In genomic region chr10:21161647-21162046, GRCh38 we compare ENCODE assay signal across 1 cellular context.
TF ChIP-seq lines count a peak whose summit lies in the region.

No MANE protein-coding gene starts in this region.

TF ChIP-seq in H1, 55 proteins besides CTCF, POLR2A, EP300 and RAD21:
- no peak for TF ChIP-seq CTBP2 (IDR thresholded peaks at IDR 0.05; ENCODE audit: borderline replicate concordance, insufficient read depth, insufficient read length, low read length)
- TF ChIP-seq JUND (IDR thresholded peaks at IDR 0.05; ENCODE audit: low read length): 0 out of 2 replicates have a peak, but pooled peaks have one; percentile 40
- TF ChIP-seq SIN3A (conservative IDR thresholded peaks at IDR 0.05 in 1 of 2, IDR thresholded peaks at IDR 0.05 in 1 of 2; ENCODE audit: low read depth in 1 of 2, low read length in 2 of 2): 0 out of 4 replicates have a peak, but pooled peaks of 1 of the 2 experiments have one; percentile 40
- TF ChIP-seq FOSL1 (IDR thresholded peaks at IDR 0.05; ENCODE audit: insufficient read depth, low read depth, low read length): no peak
- TF ChIP-seq MAX (IDR thresholded peaks at IDR 0.05): peak; percentile 32; the same call in 1 of the 2 replicates
- TF ChIP-seq ASH2L (IDR thresholded peaks at IDR 0.05; ENCODE audit: low read length): no peak
- 0 out of 2 replicates have a peak, but pooled peaks have one; percentile 16 for TF ChIP-seq TAF1 (IDR thresholded peaks at IDR 0.05; ENCODE audit: low read depth, low read length)
- no peak for TF ChIP-seq POLR2AphosphoS5 (IDR thresholded peaks at IDR 0.05; ENCODE audit: low read depth, low read length)
- TF ChIP-seq CBX5 (IDR thresholded peaks at IDR 0.05; ENCODE audit: low read depth, low read length): no peak
- no peak for TF ChIP-seq CREB1 (IDR thresholded peaks at IDR 0.05)
- TF ChIP-seq CBX8 (IDR thresholded peaks at IDR 0.05; ENCODE audit: borderline replicate concordance, low read depth, low read length): no peak
- peak; percentile 44; the same call in 1 of the 2 replicates for TF ChIP-seq SP1 (IDR thresholded peaks at IDR 0.05; ENCODE audit: low read depth, low read length)
- no peak for TF ChIP-seq SP4 (IDR thresholded peaks at IDR 0.05; ENCODE audit: low read length)
- no peak for TF ChIP-seq EZH2 (IDR thresholded peaks at IDR 0.05; ENCODE audit: low read depth, low read length, severe bottlenecking)
- TF ChIP-seq RFX5 (IDR thresholded peaks at IDR 0.05; ENCODE audit: borderline replicate concordance, low read depth, low read length): no peak
- TF ChIP-seq SIX5 (IDR thresholded peaks at IDR 0.05; ENCODE audit: low read depth, low read length): no peak
- no peak for TF ChIP-seq RXRA (IDR thresholded peaks at IDR 0.05; ENCODE audit: insufficient read depth, low read depth, low read length)
- no peak for TF ChIP-seq GTF2F1 (IDR thresholded peaks at IDR 0.05; ENCODE audit: borderline replicate concordance, low read depth, low read length)
- no peak for TF ChIP-seq PHF8 (conservative IDR thresholded peaks at IDR 0.05; ENCODE audit: low read depth, low read length)
- no peak for TF ChIP-seq E2F6 (IDR thresholded peaks at IDR 0.05)
- TF ChIP-seq SIRT6 (IDR thresholded peaks at IDR 0.05; ENCODE audit: low read length): no peak
- TF ChIP-seq GABPA (IDR thresholded peaks at IDR 0.05; ENCODE audit: borderline replicate concordance, insufficient read depth, low read length): no peak
- TF ChIP-seq EGR1 (IDR thresholded peaks at IDR 0.05; ENCODE audit: borderline replicate concordance, low read depth, low read length): no peak
- no peak for TF ChIP-seq KDM4A (IDR thresholded peaks at IDR 0.05; ENCODE audit: low read depth, low read length, severe bottlenecking)
- TF ChIP-seq NANOG (IDR thresholded peaks at IDR 0.05; ENCODE audit: insufficient read depth, low read depth, low read length, poor library complexity, severe bottlenecking): peak; percentile 66
- TF ChIP-seq POU5F1 (IDR thresholded peaks at IDR 0.05; ENCODE audit: low read depth, low read length): no peak
- peak; percentile 46 for TF ChIP-seq CHD7 (IDR thresholded peaks at IDR 0.05; ENCODE audit: insufficient replicate concordance, low read length)
- TF ChIP-seq TBP (IDR thresholded peaks at IDR 0.05; ENCODE audit: low read depth, low read length): no peak
- TF ChIP-seq CHD1 (IDR thresholded peaks at IDR 0.05; ENCODE audit: low read depth, low read length): no peak
- no peak for TF ChIP-seq USF2 (IDR thresholded peaks at IDR 0.05; ENCODE audit: low read length)
- no peak for TF ChIP-seq HDAC6 (IDR thresholded peaks at IDR 0.05; ENCODE audit: low read depth, low read length)
- no peak for TF ChIP-seq ZNF274 (IDR thresholded peaks at IDR 0.05; ENCODE audit: borderline replicate concordance, extremely low read depth, low read length)
- no peak for TF ChIP-seq SRF (IDR thresholded peaks at IDR 0.05; ENCODE audit: low read depth, low read length)
- TF ChIP-seq HDAC2 (IDR thresholded peaks at IDR 0.05; ENCODE audit: borderline replicate concordance in 1 of 2, low read depth in 2 of 2, low read length in 2 of 2): no peak
- TF ChIP-seq YY1 (IDR thresholded peaks at IDR 0.05; ENCODE audit: low read depth, low read length): peak; percentile 54; the same call in 1 of the 2 replicates
- TF ChIP-seq CHD2 (IDR thresholded peaks at IDR 0.05; ENCODE audit: low read length): no peak
- no peak for TF ChIP-seq KDM5A (IDR thresholded peaks at IDR 0.05; ENCODE audit: low read length)
- 0 out of 2 replicates have a peak, but pooled peaks have one; percentile 19 for TF ChIP-seq CEBPB (IDR thresholded peaks at IDR 0.05; ENCODE audit: low read depth, low read length)
- TF ChIP-seq JUN (IDR thresholded peaks at IDR 0.05; ENCODE audit: low read depth, low read length): no peak
- TF ChIP-seq TEAD4 (IDR thresholded peaks at IDR 0.05; ENCODE audit: low read depth, low read length): peak; percentile 98
- TF ChIP-seq BRCA1 (IDR thresholded peaks at IDR 0.05; ENCODE audit: low read depth, low read length): no peak
- TF ChIP-seq RNF2 (IDR thresholded peaks at IDR 0.05; ENCODE audit: borderline replicate concordance, low read depth, low read length, missing control alignments, poor library complexity, severe bottlenecking): no peak
- no peak for TF ChIP-seq SUZ12 (IDR thresholded peaks at IDR 0.05; ENCODE audit: low read length)
- no peak for TF ChIP-seq SP2 (IDR thresholded peaks at IDR 0.05; ENCODE audit: low read length)
- TF ChIP-seq KDM1A (IDR thresholded peaks at IDR 0.05; ENCODE audit: borderline replicate concordance, low read length): no peak
- no peak for TF ChIP-seq BCL11A (IDR thresholded peaks at IDR 0.05; ENCODE audit: low read depth in 2 of 2, low read length in 2 of 2)
- TF ChIP-seq MAFK (IDR thresholded peaks at IDR 0.05; ENCODE audit: low read depth, low read length): no peak
- TF ChIP-seq ATF3 (IDR thresholded peaks at IDR 0.05; ENCODE audit: insufficient read depth, low read depth, low read length): no peak
- TF ChIP-seq RBBP5 (IDR thresholded peaks at IDR 0.05; ENCODE audit: borderline replicate concordance, low read depth, low read length): no peak
- no peak for TF ChIP-seq BACH1 (IDR thresholded peaks at IDR 0.05; ENCODE audit: low read length)
- TF ChIP-seq TAF7 (optimal IDR thresholded peaks at IDR 0.05; ENCODE audit: borderline replicate concordance, low read depth, low read length): no peak
- TF ChIP-seq NRF1 (IDR thresholded peaks at IDR 0.05; ENCODE audit: low read depth, low read length): no peak
- TF ChIP-seq ATF2 (IDR thresholded peaks at IDR 0.05; ENCODE audit: low read length): 0 out of 2 replicates have a peak, but pooled peaks have one; percentile 36
- TF ChIP-seq TCF12 (IDR thresholded peaks at IDR 0.05; ENCODE audit: low read depth, low read length): 0 out of 2 replicates have a peak, but pooled peaks have one; percentile 12
- TF ChIP-seq SAP30 (IDR thresholded peaks at IDR 0.05; ENCODE audit: insufficient read depth, insufficient replicate concordance, low read length): no peak
TF ChIP-seq in H1: peak in this region for 12.
